In the genomic region with DNA sequence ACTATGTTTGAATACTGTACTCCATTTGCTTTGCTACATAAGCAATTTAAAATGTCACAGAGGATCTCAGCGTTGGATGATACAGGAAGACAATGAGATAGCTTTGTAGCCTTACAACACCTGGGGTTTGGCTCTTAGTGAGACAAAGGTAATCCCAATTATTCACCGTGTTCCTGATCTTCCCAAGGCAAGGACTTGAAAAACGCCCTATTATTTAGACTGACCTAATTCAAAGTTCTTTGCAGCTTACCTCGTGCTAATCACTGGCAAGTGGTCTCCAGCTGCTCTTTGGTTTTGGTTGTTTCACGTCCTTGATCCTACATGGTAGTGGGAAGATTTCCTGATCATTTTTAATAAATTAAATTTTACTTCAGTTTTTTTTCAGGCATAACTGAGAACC, we compare ENCODE assay signal across 1 cellular context.
TF ChIP-seq lines count a peak whose summit lies in the region.

No MANE protein-coding gene starts in this region.

TF ChIP-seq in GM23338, 12 proteins besides CTCF, POLR2A, EP300 and RAD21:
- no peak for TF ChIP-seq REST (IDR thresholded peaks at IDR 0.05; ENCODE audit: unreplicated experiment)
- TF ChIP-seq ZNF114 (CRISPR knock-in tag; IDR thresholded peaks at IDR 0.05): no peak
- no peak for TF ChIP-seq CREB1 (CRISPR knock-in tag; IDR thresholded peaks at IDR 0.05; ENCODE audit: low read depth)
- peak; percentile 72 for TF ChIP-seq ZNF462 (CRISPR knock-in tag; IDR thresholded peaks at IDR 0.05)
- no peak for TF ChIP-seq EZH2 (IDR thresholded peaks at IDR 0.05; ENCODE audit: low read depth, unreplicated experiment)
- no peak for TF ChIP-seq JUNB (IDR thresholded peaks at IDR 0.05; ENCODE audit: unreplicated experiment)
